ENCODE assay signal across 25 cellular contexts in genomic region chr5:107203231-107203630, GRCh38.
"Had no signal": no experiment of that assay in that cellular context is flagged by ENCODE, and none has a peak within 500 bp of the region (broad histone marks: within the 10 kb centered on the region; RNA-seq: fewer than 3 reads in every experiment).

No MANE protein-coding gene starts in this region.

- H3K9ac ChIP-seq: parathyroid adenoma had no signal

- DNase-seq: activated B cell treated with CpG ODN at 0.5 μM for 24 hours; activated CD4-positive, alpha-beta memory T cell treated with anti-CD3 and anti-CD28 coated beads, Interleukin-2, amount 10 ng/mL, durations not matched to agents 7 days and 5 days; activated CD4-positive, alpha-beta T cell treated with anti-CD3 and anti-CD28 coated beads for 4 hours; activated CD8-positive, alpha-beta memory T cell treated with anti-CD3 and anti-CD28 coated beads, Interleukin-2, amount 10 ng/mL, durations not matched to agents 7 days and 5 days; activated naive CD4-positive, alpha-beta T cell; activated naive CD8-positive, alpha-beta T cell treated with anti-CD3 and anti-CD28 coated beads for 36 hours; amygdala; effector memory CD4-positive, alpha-beta T cell; foreskin melanocyte; glutamatergic neuron; hippocampal formation; islet precursor cell; spleen; stimulated activated CD4-positive, alpha-beta T cell treated with anti-CD3 and anti-CD28 coated beads, Interleukin-4, amount 100 ng/mL, for 4 hours; upper lobe of left lung had no signal

- H3K4me1 Mint-ChIP-seq: activated B cell treated with CpG ODN at 0.5 μM for 24 hours; activated CD4-positive, alpha-beta memory T cell treated with anti-CD3 and anti-CD28 coated beads, Interleukin-2, amount 10 ng/mL, durations not matched to agents 7 days and 5 days; activated CD8-positive, alpha-beta memory T cell treated with anti-CD3 and anti-CD28 coated beads, Interleukin-2, amount 10 ng/mL, durations not matched to agents 7 days and 5 days; activated naive CD8-positive, alpha-beta T cell treated with anti-CD3 and anti-CD28 coated beads for 36 hours; activated T-helper 17 cell treated with anti-CD3 and anti-CD28 coated beads, Interleukin-2, amount 50 U/mL, for 72 hours; stimulated activated memory B cell treated with anti-CD40 and anti-IgM and Interleukin-4, amounts not matched to agents 10 μg/mL and 1 μg/mL and 100 μg/mL, for 72 hours had no signal

- H3K4me3 Mint-ChIP-seq: activated B cell treated with CpG ODN at 0.5 μM for 24 hours; activated CD4-positive, alpha-beta memory T cell treated with anti-CD3 and anti-CD28 coated beads, Interleukin-2, amount 10 ng/mL, durations not matched to agents 7 days and 5 days; activated CD8-positive, alpha-beta memory T cell treated with anti-CD3 and anti-CD28 coated beads, Interleukin-2, amount 10 ng/mL, durations not matched to agents 7 days and 5 days; activated naive CD8-positive, alpha-beta T cell treated with anti-CD3 and anti-CD28 coated beads for 36 hours; activated T-helper 17 cell treated with anti-CD3 and anti-CD28 coated beads, Interleukin-2, amount 50 U/mL, for 72 hours; dendritic cell treated with granulocyte-macrophage colony-stimulating factor and Interleukin-4, amounts not matched to agents 40 ng/mL and 50 ng/mL, for 4 days; mesothelial cell of epicardium; natural killer cell treated with Interleukin-12 subunit alpha and Interleukin-12 subunit beta and Interleukin-15 and Interleukin-18, amount 100 ng/mL, for 72 hours; stimulated activated memory B cell treated with anti-CD40 and anti-IgM and Interleukin-4, amounts not matched to agents 10 μg/mL and 1 μg/mL and 100 μg/mL, for 72 hours had no signal

- ATAC-seq: activated CD8-positive, alpha-beta memory T cell treated with anti-CD3 and anti-CD28 coated beads, Interleukin-2, amount 10 ng/mL, durations not matched to agents 7 days and 5 days; activated T-helper 17 cell treated with anti-CD3 and anti-CD28 coated beads, Interleukin-2, amount 50 U/mL, for 72 hours; left lobe of liver; natural killer cell treated with Interleukin-12 subunit alpha and Interleukin-12 subunit beta and Interleukin-15 and Interleukin-18, amount 100 ng/mL, for 72 hours; stimulated activated memory B cell treated with anti-CD40 and anti-IgM and Interleukin-4, amounts not matched to agents 10 μg/mL and 1 μg/mL and 100 μg/mL, for 72 hours had no signal

- H3K4me3 ChIP-seq: cardiac muscle cell, lung, thoracic aorta, upper lobe of left lung had no signal

- H3K27ac ChIP-seq: cardiac muscle cell, parathyroid adenoma, spleen, thoracic aorta, upper lobe of left lung had no signal

- H3K79me2 ChIP-seq: parathyroid adenoma had no signal

- H3K27ac Mint-ChIP-seq: activated B cell treated with CpG ODN at 0.5 μM for 24 hours; activated CD4-positive, alpha-beta memory T cell treated with anti-CD3 and anti-CD28 coated beads, Interleukin-2, amount 10 ng/mL, durations not matched to agents 7 days and 5 days; activated CD8-positive, alpha-beta memory T cell treated with anti-CD3 and anti-CD28 coated beads, Interleukin-2, amount 10 ng/mL, durations not matched to agents 7 days and 5 days; activated naive CD8-positive, alpha-beta T cell treated with anti-CD3 and anti-CD28 coated beads for 36 hours; activated T-helper 17 cell treated with anti-CD3 and anti-CD28 coated beads, Interleukin-2, amount 50 U/mL, for 72 hours; dendritic cell treated with granulocyte-macrophage colony-stimulating factor and Interleukin-4, amounts not matched to agents 40 ng/mL and 50 ng/mL, for 4 days; mesothelial cell of epicardium; natural killer cell treated with Interleukin-12 subunit alpha and Interleukin-12 subunit beta and Interleukin-15 and Interleukin-18, amount 100 ng/mL, for 72 hours; stimulated activated memory B cell treated with anti-CD40 and anti-IgM and Interleukin-4, amounts not matched to agents 10 μg/mL and 1 μg/mL and 100 μg/mL, for 72 hours had no signal

- H2AFZ ChIP-seq: parathyroid adenoma had no signal

- H3K9me3 Mint-ChIP-seq: activated CD4-positive, alpha-beta memory T cell treated with anti-CD3 and anti-CD28 coated beads, Interleukin-2, amount 10 ng/mL, durations not matched to agents 7 days and 5 days; activated naive CD8-positive, alpha-beta T cell treated with anti-CD3 and anti-CD28 coated beads for 36 hours; activated T-helper 17 cell treated with anti-CD3 and anti-CD28 coated beads, Interleukin-2, amount 50 U/mL, for 72 hours; dendritic cell treated with granulocyte-macrophage colony-stimulating factor and Interleukin-4, amounts not matched to agents 40 ng/mL and 50 ng/mL, for 4 days; natural killer cell treated with Interleukin-12 subunit alpha and Interleukin-12 subunit beta and Interleukin-15 and Interleukin-18, amount 100 ng/mL, for 72 hours; stimulated activated memory B cell treated with anti-CD40 and anti-IgM and Interleukin-4, amounts not matched to agents 10 μg/mL and 1 μg/mL and 100 μg/mL, for 72 hours had no signal

- H3K9me3 ChIP-seq: spleen, thoracic aorta, upper lobe of left lung had no signal

- H3K36me3 ChIP-seq: cardiac muscle cell, spleen, thoracic aorta, upper lobe of left lung had no signal

- H3K36me3 Mint-ChIP-seq: activated CD8-positive, alpha-beta memory T cell treated with anti-CD3 and anti-CD28 coated beads, Interleukin-2, amount 10 ng/mL, durations not matched to agents 7 days and 5 days; activated naive CD8-positive, alpha-beta T cell treated with anti-CD3 and anti-CD28 coated beads for 36 hours; natural killer cell treated with Interleukin-12 subunit alpha and Interleukin-12 subunit beta and Interleukin-15 and Interleukin-18, amount 100 ng/mL, for 72 hours; stimulated activated memory B cell treated with anti-CD40 and anti-IgM and Interleukin-4, amounts not matched to agents 10 μg/mL and 1 μg/mL and 100 μg/mL, for 72 hours had no signal

- H3K27me3 Mint-ChIP-seq: activated B cell treated with CpG ODN at 0.5 μM for 24 hours; activated CD4-positive, alpha-beta memory T cell treated with anti-CD3 and anti-CD28 coated beads, Interleukin-2, amount 10 ng/mL, durations not matched to agents 7 days and 5 days; activated CD8-positive, alpha-beta memory T cell treated with anti-CD3 and anti-CD28 coated beads, Interleukin-2, amount 10 ng/mL, durations not matched to agents 7 days and 5 days; activated T-helper 17 cell treated with anti-CD3 and anti-CD28 coated beads, Interleukin-2, amount 50 U/mL, for 72 hours; dendritic cell treated with granulocyte-macrophage colony-stimulating factor and Interleukin-4, amounts not matched to agents 40 ng/mL and 50 ng/mL, for 4 days; stimulated activated memory B cell treated with anti-CD40 and anti-IgM and Interleukin-4, amounts not matched to agents 10 μg/mL and 1 μg/mL and 100 μg/mL, for 72 hours had no signal

- H3K27me3 ChIP-seq: cardiac muscle cell, spleen, upper lobe of left lung had no signal

- H3K4me1 ChIP-seq: parathyroid adenoma, spleen, upper lobe of left lung had no signal
